ENCODE assay signal across 26 cellular contexts in the genomic region with DNA sequence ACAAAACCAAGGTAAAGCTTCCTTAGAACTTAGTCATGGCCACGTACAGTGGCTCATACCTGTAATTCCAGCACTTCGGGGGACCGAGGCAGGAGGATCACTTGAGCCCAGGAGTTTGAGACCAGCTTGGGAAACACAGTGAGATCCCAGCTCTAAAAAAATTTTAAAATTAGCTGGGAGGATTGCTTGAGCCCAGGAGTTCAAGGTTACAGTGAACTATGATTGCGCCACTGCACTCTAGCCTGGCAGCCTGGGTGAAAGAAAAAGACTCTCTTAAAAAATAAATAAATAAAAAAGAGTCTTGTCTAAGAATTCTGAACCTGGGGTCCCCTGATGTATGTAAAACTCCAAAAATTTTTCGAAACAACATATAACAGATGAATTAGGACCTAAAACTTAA.
"Had no signal": no experiment of that assay in that cellular context is flagged by ENCODE, and none has a peak within 500 bp of the region (broad histone marks: within the 10 kb centered on the region; RNA-seq: fewer than 3 reads in every experiment).

No MANE protein-coding gene starts in this region.

- H3K4me1 ChIP-seq: right atrium auricular region, transverse colon had no signal

- H3K27me3 ChIP-seq: brain microvascular endothelial cell, right atrium auricular region, transverse colon had no signal

- H3K27ac ChIP-seq: brain microvascular endothelial cell, right atrium auricular region, transverse colon, WERI-Rb-1 had no signal

- H3K4me3 ChIP-seq: right atrium auricular region, transverse colon had no signal

- FAIRE-seq: astrocyte had no signal

- DNase-seq: activated CD4-positive, alpha-beta memory T cell treated with anti-CD3 and anti-CD28 coated beads for 36 hours; activated CD4-positive, alpha-beta T cell treated with anti-CD3 and anti-CD28 coated beads, Interleukin-2, amount 10 ng/mL, durations not matched to agents 24 days and 14 days; activated CD8-positive, alpha-beta memory T cell treated with anti-CD3 and anti-CD28 coated beads, Interleukin-2, amount 50 U/mL, for 4 hours; activated effector memory CD4-positive, alpha-beta T cell treated with anti-CD3 and anti-CD28 coated beads, Interleukin-2, amount 50 U/mL, for 16 hours; activated naive CD4-positive, alpha-beta T cell treated with anti-CD3 and anti-CD28 coated beads for 36 hours; activated naive CD8-positive, alpha-beta T cell treated with anti-CD3 and anti-CD28 coated beads for 36 hours; activated T-cell treated with anti-CD3 and anti-CD28 coated beads, Interleukin-2, amount 50 U/mL, for 1 hour; amniotic stem cell; brain microvascular endothelial cell; cortex of kidney; effector memory CD8-positive, alpha-beta T cell; foreskin fibroblast; head of caudate nucleus; kidney glomerular epithelial cell; naive thymus-derived CD4-positive, alpha-beta T cell; occipital lobe; stimulated activated CD4-positive, alpha-beta T cell treated with anti-CD3 and anti-CD28 coated beads, Interleukin-2, amount 100 ng/mL, for 48 hours; stimulated activated naive CD4-positive, alpha-beta T cell treated with Interleukin-2 at 50 U/mL for 16 hours; SW 1271; T-helper 9 cell; transverse colon; WERI-Rb-1 had no signal

- ATAC-seq: activated CD4-positive, CD25-positive, alpha-beta regulatory T cell treated with anti-CD3 and anti-CD28 coated beads, Interleukin-2, amount 50 U/mL, for 24 hours; effector memory CD8-positive, alpha-beta T cell; esophagus mucosa; naive thymus-derived CD4-positive, alpha-beta T cell had no signal

- H3K36me3 ChIP-seq: brain microvascular endothelial cell, WERI-Rb-1 had no signal

- H3K9me3 ChIP-seq: right atrium auricular region, transverse colon had no signal
